Comparison of ENCODE assay signal across 25 cellular contexts in the genomic region with DNA sequence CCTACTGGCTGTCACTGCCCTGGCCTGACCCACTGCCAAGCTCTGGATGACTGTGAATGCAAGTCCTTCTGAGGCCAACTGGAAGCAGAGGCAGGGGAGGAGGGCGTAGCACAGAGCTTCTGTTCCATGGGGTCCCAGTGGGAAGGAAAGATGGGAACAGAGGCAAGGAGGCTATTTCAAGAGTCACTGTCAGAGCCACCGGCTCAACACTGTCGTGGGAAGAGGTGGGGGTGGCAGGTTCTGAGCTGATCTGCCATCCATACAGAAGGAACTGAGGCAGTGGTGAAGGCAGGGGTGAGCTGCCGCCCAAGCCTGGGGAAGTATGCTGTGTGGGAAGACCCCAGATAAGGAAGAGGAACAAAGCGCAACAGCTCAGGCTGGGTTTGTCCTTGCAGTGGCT. TPM values are rescaled to one million over a fixed set of nuclear protein-coding genes. Genes with fewer than 3 reads are reported as not detected.
DNase-seq lines count a peak whose midpoint lies in the region; ATAC-seq and TF ChIP-seq lines count a peak whose summit lies in the region.
"Had no signal": no experiment of that assay in that cellular context is flagged by ENCODE, and none has a peak within 500 bp of the region (broad histone marks: within the 10 kb centered on the region; RNA-seq: fewer than 3 reads in every experiment).

No MANE protein-coding gene starts in this region.

- H3K27me3 ChIP-seq in psoas muscle (ENCODE audit: insufficient read depth in 3 of 3, low read length in 2 of 3) (no peaks in the 10 kb centered on the region), right lobe of liver (no peaks in the 10 kb centered on the region)
- H3K27me3 ChIP-seq: gastroesophageal sphincter, right atrium auricular region had no signal

- H3K4me1 ChIP-seq in psoas muscle (peaks cover 52% of the 10 kb centered on the region), right lobe of liver (no peaks in the 10 kb centered on the region)

- TF ChIP-seq CTCF in psoas muscle (IDR thresholded peaks at IDR 0.05): no peak
- no peak for TF ChIP-seq CTCF in right lobe of liver (IDR thresholded peaks at IDR 0.05)

- no peaks in the 10 kb centered on the region for H3K9me3 ChIP-seq in psoas muscle
- H3K9me3 ChIP-seq in right lobe of liver: no peaks in the 10 kb centered on the region
- H3K9me3 ChIP-seq: gastroesophageal sphincter, lower lobe of right lung, right atrium auricular region had no signal

- H3K4me3 ChIP-seq in psoas muscle (no peak overlapping the region), right lobe of liver (no peak overlapping the region)
- H3K4me3 ChIP-seq: gastroesophageal sphincter, K562, lower lobe of right lung, right atrium auricular region had no signal

- no peak overlapping the region for H3K4me3 Mint-ChIP-seq in activated T-cell treated with anti-CD3 and anti-CD28 coated beads, Interleukin-2, amount 50 U/mL, for 4 hours
- H3K4me3 Mint-ChIP-seq: activated CD8-positive, alpha-beta memory T cell treated with anti-CD3 and anti-CD28 coated beads, Interleukin-2, amount 10 ng/mL, durations not matched to agents 7 days and 5 days had no signal

- ATAC-seq in activated T-cell treated with anti-CD3 and anti-CD28 coated beads, Interleukin-2, amount 50 U/mL, for 4 hours: no peak
- no peak for ATAC-seq in psoas muscle
- no peak for ATAC-seq in right lobe of liver
- ATAC-seq: activated CD8-positive, alpha-beta memory T cell treated with anti-CD3 and anti-CD28 coated beads, Interleukin-2, amount 10 ng/mL, durations not matched to agents 7 days and 5 days; esophagus mucosa; gastroesophageal sphincter; HCT116; K562 had no signal

- 73 to 80% (median 76%) methylated on average over 5 of the region's 5 CpGs for WGBS in psoas muscle, 3 donors
- no CpG with 5 or more reads among the region's 5 CpGs for WGBS in right lobe of liver (ENCODE audit: insufficient coverage, low coverage, low lambda C conversion rate, missing lambda C conversion rate)

- TF ChIP-seq POLR2A in GM18951 (IDR thresholded peaks at IDR 0.05; ENCODE audit: extremely low read depth, insufficient read depth, insufficient read length): peak; percentile 11
- no peak for TF ChIP-seq POLR2A in right lobe of liver (IDR thresholded peaks at IDR 0.05)

- intact Hi-C loops in psoas muscle (cut with DNase I) (loop anchor here in 1 of 2 donors (5.0 to 10.0 kb wide), 2 partner anchors 53 to 330 kb away; a partner anchor contains a TSS), right lobe of liver (cut with DNase I) (no loop called here)

- peaks cover 2 to 57% of the 10 kb centered on the region in 2 donors for H3K36me3 ChIP-seq in psoas muscle (ENCODE audit: insufficient read depth in 1 of 2, low read depth in 1 of 2)
- H3K36me3 ChIP-seq in right lobe of liver: peaks cover 1 to 50% (median 16%) of the 10 kb centered on the region in 4 donors

- peaks cover 47% of the 10 kb centered on the region for H3K36me3 Mint-ChIP-seq in activated T-cell treated with anti-CD3 and anti-CD28 coated beads, Interleukin-2, amount 50 U/mL, for 4 hours (ENCODE audit: insufficient read depth)

- in situ Hi-C loops in GM18951 (cut with MboI; ENCODE audit: low sequenced_read_pairs, unreplicated experiment): loop anchor here (25.0 kb wide), 1 partner anchor 212 kb away; a partner anchor contains a TSS

- peak; percentile 7 for DNase-seq in activated T-cell treated with anti-CD3 and anti-CD28 coated beads, Interleukin-2, amount 50 U/mL, for 1 hour
- DNase-seq in activated T-cell treated with anti-CD3 and anti-CD28 coated beads, Interleukin-2, amount 50 U/mL, for 4 hours: no peak
- no peak for DNase-seq in psoas muscle
- DNase-seq in right lobe of liver: no peak
- no peak for DNase-seq in activated gamma-delta T cell (lab: John Stamatoyannopoulos, UW)
- DNase-seq in NCI-H748 (lab: John Stamatoyannopoulos, UW; ENCODE audit: unreplicated experiment): no peak
- DNase-seq: activated CD4-positive, alpha-beta T cell treated with anti-CD3 and anti-CD28 coated beads for 4 hours; activated CD8-positive, alpha-beta memory T cell treated with anti-CD3 and anti-CD28 coated beads, Interleukin-2, amount 10 ng/mL, durations not matched to agents 7 days and 5 days; AML-193; Calu3; effector CD8-positive, alpha-beta T cell; NCI-H187 treated with DMSO at 0.1 percent for 48 hours; NCI-H226; NCI-H774; occipital lobe; SHP77; SW 1271 had no signal

- H3K27me3 Mint-ChIP-seq in activated T-cell treated with anti-CD3 and anti-CD28 coated beads, Interleukin-2, amount 50 U/mL, for 4 hours (ENCODE audit: low read depth): no peaks in the 10 kb centered on the region
- H3K27me3 Mint-ChIP-seq: activated CD8-positive, alpha-beta memory T cell treated with anti-CD3 and anti-CD28 coated beads, Interleukin-2, amount 10 ng/mL, durations not matched to agents 7 days and 5 days had no signal

- H3K9me3 Mint-ChIP-seq in activated T-cell treated with anti-CD3 and anti-CD28 coated beads, Interleukin-2, amount 50 U/mL, for 4 hours: no peaks in the 10 kb centered on the region

- peaks cover 10% of the 10 kb centered on the region for H3K4me1 Mint-ChIP-seq in activated T-cell treated with anti-CD3 and anti-CD28 coated beads, Interleukin-2, amount 50 U/mL, for 4 hours (ENCODE audit: low read depth)

- H3K27ac ChIP-seq in angular gyrus (ENCODE audit: low read depth, low read length): peak overlapping the region; percentile 33
- peak overlapping the region; percentile 82 for H3K27ac ChIP-seq in psoas muscle
- H3K27ac ChIP-seq in right lobe of liver: no peak overlapping the region
- H3K27ac ChIP-seq: gastroesophageal sphincter, lower lobe of right lung, right atrium auricular region had no signal

RNA-seq across cellular contexts. Expression of a gene that starts 54.7 kb away (rescaled TPM):
- total RNA-seq in activated T-cell treated with anti-CD3 and anti-CD28 coated beads, Interleukin-2, amount 50 U/mL, for 4 hours: 10 to 100 TPM; 27.4 to 32.4 (median 32.2) TPM
- total RNA-seq in psoas muscle (10 to 100 TPM; 15.3 to 36.5 (median 22.3) TPM), right lobe of liver (10 to 100 TPM; 19.3 to 27.1 (median 25.8) TPM)
- 10 to 100 TPM; 15.6 to 31.5 (median 23.0) TPM for polyA plus RNA-seq in psoas muscle

Comparison
In these comparisons a context has a peak if more than half of its experiments do, and no peak if none do; other contexts are left out.
1. H3K27ac ChIP-seq: peak in angular gyrus (single experiment) and psoas muscle (single experiment); none in right lobe of liver (0 of 3).